7 cellular contexts compared by ENCODE assay signal in genomic region chr10:86401588-86402282, GRCh38. TPM values are rescaled to one million over a fixed set of nuclear protein-coding genes. Genes with fewer than 3 reads are reported as not detected.
DNase-seq lines count a peak whose midpoint lies in the region; ATAC-seq and TF ChIP-seq lines count a peak whose summit lies in the region.

No MANE protein-coding gene starts in this region.

- H3T11ph ChIP-seq in H9 (ENCODE audit: low read length): no peak overlapping the region

- H3K27ac ChIP-seq in H9 (ENCODE audit: insufficient read length, low read depth, low read length): no peak overlapping the region
- no peak overlapping the region for H3K27ac ChIP-seq in psoas muscle

- no peaks in the 10 kb centered on the region for H3K79me2 ChIP-seq in H9 (ENCODE audit: insufficient read depth, low read length)

- H3K4ac ChIP-seq in H9 (ENCODE audit: low read depth, low read length): no peak overlapping the region

- no peaks in the 10 kb centered on the region for H3K79me1 ChIP-seq in H9 (ENCODE audit: insufficient read depth, low read depth, low read length, poor library complexity, severe bottlenecking)

- no peak overlapping the region for H2AK5ac ChIP-seq in H9 (ENCODE audit: insufficient read length, low read length)

- H3K23me2 ChIP-seq in H9 (ENCODE audit: insufficient read length, low read depth, low read length, poor library complexity, severe bottlenecking): peaks cover 15% of the 10 kb centered on the region

- no peak overlapping the region for H3K14ac ChIP-seq in H9 (ENCODE audit: insufficient read depth, low read length)

- POLR2A ChIA-PET in activated CD4-positive, alpha-beta memory T cell treated with anti-CD3 and anti-CD28 coated beads, Interleukin-2, amount 10 ng/mL, durations not matched to agents 7 days and 5 days (lab: Charles Lee): interaction anchor here (1.1 to 5.1 kb wide), 5 partner anchors 10 to 183 kb away, joined by 5 to 91 read pairs (median 20); partner anchors contain the start of gene WAPL

- H2BK5ac ChIP-seq in H9 (ENCODE audit: insufficient read length, low read length): no peak overlapping the region

- H3K4me1 Mint-ChIP-seq in H9: peaks cover 22 to 23% of the 10 kb centered on the region in 2 experiments
- H3K4me1 Mint-ChIP-seq in activated CD4-positive, alpha-beta memory T cell treated with anti-CD3 and anti-CD28 coated beads, Interleukin-2, amount 10 ng/mL, durations not matched to agents 7 days and 5 days: peaks cover 14% of the 10 kb centered on the region

- WGBS in H9 (ENCODE audit: extremely low coverage, insufficient read length, low lambda C conversion rate): no CpG with 5 or more reads among the region's 27 CpGs
- WGBS in psoas muscle, 3 donors: 17 to 24% (median 18%) methylated on average over 20 to 27 of the region's 27 CpGs

- peak in 2 of 4 donors; percentile 8 to 10 for ATAC-seq in psoas muscle

- H3K4me2 ChIP-seq in H9 (ENCODE audit: insufficient read depth, insufficient read length, low read length): peak overlapping the region; percentile 39

- no peak overlapping the region for H2AFZ ChIP-seq in H9 (ENCODE audit: low read length)

- DNase-seq in H9: no peak
- DNase-seq in activated CD4-positive, alpha-beta memory T cell treated with anti-CD3 and anti-CD28 coated beads, Interleukin-2, amount 10 ng/mL, durations not matched to agents 7 days and 5 days: no peak
- peak; percentile 10 to 50 for DNase-seq in foreskin fibroblast
- peak in 1 of 2 donors; percentile 23 for DNase-seq in psoas muscle
- no peak for DNase-seq in effector CD8-positive, alpha-beta T cell (lab: John Stamatoyannopoulos, UW)
- no peak for DNase-seq in NCI-H1436 treated with DMSO at 0.1 percent for 48 hours (lab: John Stamatoyannopoulos, UW)
- no peak for DNase-seq in BE2C

- no peaks in the 10 kb centered on the region for H3K36me3 ChIP-seq in psoas muscle (ENCODE audit: insufficient read depth in 1 of 2, low read depth in 1 of 2)
- H3K36me3 ChIP-seq in BE2C: no peaks in the 10 kb centered on the region

- no peak overlapping the region for H4K8ac ChIP-seq in H9 (replicated peaks; ENCODE audit: insufficient read length, low read depth, low read length)

- no peak overlapping the region for H4K91ac ChIP-seq in H9 (ENCODE audit: insufficient read length, low read depth, low read length)

- H3K27me3 ChIP-seq in H9 (ENCODE audit: insufficient read depth, low read length): peaks cover 19% of the 10 kb centered on the region; the same call in 1 of the 2 replicates
- no peaks in the 10 kb centered on the region for H3K27me3 ChIP-seq in psoas muscle (ENCODE audit: insufficient read depth in 3 of 3, low read length in 2 of 3)
- peaks cover 13% of the 10 kb centered on the region for H3K27me3 ChIP-seq in BE2C

- no peaks in the 10 kb centered on the region for H3K9me3 ChIP-seq in H9 (ENCODE audit: control insufficient read depth, low read depth, low read length)
- no peaks in the 10 kb centered on the region for H3K9me3 ChIP-seq in psoas muscle
- no peaks in the 10 kb centered on the region for H3K9me3 ChIP-seq in BE2C

- CTCF ChIA-PET in activated CD4-positive, alpha-beta memory T cell treated with anti-CD3 and anti-CD28 coated beads, Interleukin-2, amount 10 ng/mL, durations not matched to agents 7 days and 5 days (lab: Charles Lee): interaction anchor here (0.8 to 4.8 kb wide), 6 partner anchors 10 to 183 kb away, joined by 3 to 83 read pairs (median 8); partner anchors contain the start of gene WAPL

- peak overlapping the region; percentile 75 to 78 for H3K4me3 Mint-ChIP-seq in H9
- peak overlapping the region; percentile 82 for H3K4me3 Mint-ChIP-seq in activated CD4-positive, alpha-beta memory T cell treated with anti-CD3 and anti-CD28 coated beads, Interleukin-2, amount 10 ng/mL, durations not matched to agents 7 days and 5 days

- TF ChIP-seq CTCF in H9 (conservative IDR thresholded peaks at IDR 0.05) (no peak), foreskin fibroblast (IDR thresholded peaks at IDR 0.05; ENCODE audit: low read depth, low read length) (no peak), psoas muscle (IDR thresholded peaks at IDR 0.05) (no peak), BE2C (IDR thresholded peaks at IDR 0.05; ENCODE audit: low read depth, low read length) (no peak)

- peaks cover 0 to 4% (median 1%) of the 10 kb centered on the region in 3 experiments; a peak in 3 of 7 replicates for H3K36me3 Mint-ChIP-seq in H9 (ENCODE audit: insufficient read depth in 1 of 3, low read depth in 3 of 3)
- no peaks in the 10 kb centered on the region for H3K36me3 Mint-ChIP-seq in activated CD4-positive, alpha-beta memory T cell treated with anti-CD3 and anti-CD28 coated beads, Interleukin-2, amount 10 ng/mL, durations not matched to agents 7 days and 5 days (ENCODE audit: low read depth)

- no peak overlapping the region for H3K9ac ChIP-seq in H9 (ENCODE audit: extremely low read depth, insufficient read length, low read length)

- H3K4me3 ChIP-seq in foreskin fibroblast (ENCODE audit: low read depth in 1 of 2, low read length in 2 of 2) (peak overlapping the region in 1 of 2 donors; percentile 56), psoas muscle (peak overlapping the region; percentile 75), BE2C (ENCODE audit: low read depth, low read length) (no peak overlapping the region)

- H4K5ac ChIP-seq in H9 (ENCODE audit: insufficient read length, low read depth, low read length): no peak overlapping the region

- H2BK12ac ChIP-seq in H9 (ENCODE audit: insufficient read length, low read depth, low read length): no peak overlapping the region

- no peak overlapping the region for H3K18ac ChIP-seq in H9 (ENCODE audit: insufficient read length, low read depth, low read length)

- H3K9me3 Mint-ChIP-seq in H9: peaks cover 0 to 6% of the 10 kb centered on the region in 2 experiments; a peak in 3 of 5 replicates
- H3K9me3 Mint-ChIP-seq in activated CD4-positive, alpha-beta memory T cell treated with anti-CD3 and anti-CD28 coated beads, Interleukin-2, amount 10 ng/mL, durations not matched to agents 7 days and 5 days: no peaks in the 10 kb centered on the region

- no peaks in the 10 kb centered on the region for H4K20me1 ChIP-seq in H9 (ENCODE audit: control insufficient read depth, insufficient read depth, insufficient read length)

- H2BK15ac ChIP-seq in H9 (ENCODE audit: low read depth, low read length): no peak overlapping the region

- no peak overlapping the region; a peak in 1 of 7 replicates for H3K27ac Mint-ChIP-seq in H9
- H3K27ac Mint-ChIP-seq in activated CD4-positive, alpha-beta memory T cell treated with anti-CD3 and anti-CD28 coated beads, Interleukin-2, amount 10 ng/mL, durations not matched to agents 7 days and 5 days: no peak overlapping the region

- peaks cover 63% of the 10 kb centered on the region for H3K27me3 Mint-ChIP-seq in H9 (ENCODE audit: low read depth)
- H3K27me3 Mint-ChIP-seq in activated CD4-positive, alpha-beta memory T cell treated with anti-CD3 and anti-CD28 coated beads, Interleukin-2, amount 10 ng/mL, durations not matched to agents 7 days and 5 days: peaks cover 23% of the 10 kb centered on the region

- H2BK20ac ChIP-seq in H9 (ENCODE audit: low read depth, low read length, poor library complexity, severe bottlenecking): no peak overlapping the region

- H3K4me1 ChIP-seq in H9 (ENCODE audit: insufficient read depth, low read length): peaks cover 6% of the 10 kb centered on the region; the same call in 1 of the 2 replicates
- H3K4me1 ChIP-seq in psoas muscle: peaks cover 10% of the 10 kb centered on the region
- H3K4me1 ChIP-seq in BE2C: no peaks in the 10 kb centered on the region

- intact Hi-C loops in psoas muscle (cut with DNase I): loop anchor here in 1 of 2 donors (2.0 kb wide), 1 partner anchor 185 kb away; no protein-coding TSS in a partner anchor

- no peak overlapping the region for H3K56ac ChIP-seq in H9 (ENCODE audit: insufficient read length, low read depth, low read length)

- H2BK120ac ChIP-seq in H9 (ENCODE audit: low read depth, low read length, poor library complexity, severe bottlenecking): no peak overlapping the region

- no peak overlapping the region for H3K23ac ChIP-seq in H9 (ENCODE audit: insufficient read length, low read depth, low read length)

RNA-seq across cellular contexts. Expression of gene GRID1, which starts 35.1 kb away (rescaled TPM):
- total RNA-seq in H9 (2021): 0.35 TPM in 1 of 2 replicates, not detected in the other
- total RNA-seq in activated CD4-positive, alpha-beta memory T cell treated with anti-CD3 and anti-CD28 coated beads, Interleukin-2, amount 10 ng/mL, durations not matched to agents 7 days and 5 days: not detected
- under 1 TPM; 0.20 to 0.56 (median 0.31) TPM for total RNA-seq in psoas muscle
- under 1 TPM; 0.17 to 0.25 (median 0.22) TPM for polyA plus RNA-seq in psoas muscle
- 55.8 TPM for polyA plus RNA-seq in BE2C (2012; ENCODE audit: insufficient read depth, insufficient read length, low read depth)

Comparison
In these comparisons a context has a peak if more than half of its experiments do, and no peak if none do; other contexts are left out.
1. DNase-seq: peak in foreskin fibroblast (2 of 2); none in H9 (single experiment), activated CD4-positive, alpha-beta memory T cell treated with anti-CD3 and anti-CD28 coated beads, Interleukin-2, amount 10 ng/mL, durations not matched to agents 7 days and 5 days (single experiment), effector CD8-positive, alpha-beta T cell (single experiment), NCI-H1436 treated with DMSO at 0.1 percent for 48 hours (single experiment) and BE2C (single experiment).